Comparison of ENCODE assay signal across 17 cellular contexts in genomic region chr1:84377480-84378095, GRCh38. TPM values are rescaled to one million over a fixed set of nuclear protein-coding genes. Genes with fewer than 3 reads are reported as not detected.
DNase-seq lines count a peak whose midpoint lies in the region; ATAC-seq and TF ChIP-seq lines count a peak whose summit lies in the region.
"Had no signal": no experiment of that assay in that cellular context is flagged by ENCODE, and none has a peak within 500 bp of the region (broad histone marks: within the 10 kb centered on the region; RNA-seq: fewer than 3 reads in every experiment).

No MANE protein-coding gene starts in this region.

- H3K36me3 ChIP-seq in prostate gland, result no peaks in the 10 kb centered on the region
- no peaks in the 10 kb centered on the region for H3K36me3 ChIP-seq in sigmoid colon

- H3K9me3 Mint-ChIP-seq in brain, result no peaks in the 10 kb centered on the region
- H3K9me3 Mint-ChIP-seq: activated T-cell treated with anti-CD3 and anti-CD28 coated beads, Interleukin-2, amount 50 U/mL, for 72 hours; memory B cell had no signal

- no peaks in the 10 kb centered on the region for H3K36me3 Mint-ChIP-seq in brain
- H3K36me3 Mint-ChIP-seq: memory B cell had no signal

- ATAC-seq in GM19324 (IDR thresholded peaks at IDR 0.05; ENCODE audit: low FRiP score, unreplicated experiment), result no peak
- ATAC-seq: activated T-cell treated with anti-CD3 and anti-CD28 coated beads, Interleukin-2, amount 50 U/mL, for 72 hours had no signal

- H3K4me3 ChIP-seq in prostate gland (no peak overlapping the region), sigmoid colon (no peak overlapping the region)

- TF ChIP-seq EP300 in sigmoid colon (IDR thresholded peaks at IDR 0.05), result no peak

- DNase-seq in AG08396 (ENCODE audit: low spot score) (peak; percentile 37), LHCN-M2 (ENCODE audit: low read depth) (peak; percentile 56), iris pigment epithelial cell (ENCODE audit: low read depth) (peak; percentile 91), prostate gland (ENCODE audit: low spot score) (no peak), sigmoid colon (no peak), RPMI8226 (no peak)
- DNase-seq: activated T-cell treated with anti-CD3 and anti-CD28 coated beads, Interleukin-2, amount 50 U/mL, for 72 hours; trophoblast cell had no signal

- no peak overlapping the region for H3K27ac ChIP-seq in prostate gland
- no peak overlapping the region for H3K27ac ChIP-seq in sigmoid colon
- H3K27ac ChIP-seq: C4-2B, KMS-11, RWPE1 had no signal

- H3K4me1 ChIP-seq in prostate gland (replicated peaks) (no peaks in the 10 kb centered on the region), sigmoid colon (peaks cover 0 to 34% (median 13%) of the 10 kb centered on the region in 4 donors)

- WGBS in prostate gland, result 43% methylated on average over 3 of the region's 3 CpGs
- 56 to 67% methylated on average over 3 of the region's 3 CpGs for WGBS in sigmoid colon, 2 donors

- TF ChIP-seq POLR2A in prostate gland (IDR thresholded peaks at IDR 0.05), result no peak
- TF ChIP-seq POLR2A in sigmoid colon (IDR thresholded peaks at IDR 0.05), result no peak

- H3K27me3 ChIP-seq in prostate gland (replicated peaks; ENCODE audit: insufficient read depth) (no peaks in the 10 kb centered on the region), sigmoid colon (no peaks in the 10 kb centered on the region)

- intact Hi-C loops in prostate gland (cut with DNase I), result no loop called here
- intact Hi-C loops in sigmoid colon (cut with DNase I), result no loop called here

- H3K27me3 Mint-ChIP-seq in brain, result peaks cover 4% of the 10 kb centered on the region

- H3K9me3 ChIP-seq in prostate gland, result no peaks in the 10 kb centered on the region
- no peaks in the 10 kb centered on the region for H3K9me3 ChIP-seq in sigmoid colon

- peak overlapping the region in 3 of 5 experiments; percentile 28 to 58 (median 52) for H3K27ac Mint-ChIP-seq in brain
- H3K27ac Mint-ChIP-seq: activated T-cell treated with anti-CD3 and anti-CD28 coated beads, Interleukin-2, amount 50 U/mL, for 72 hours; memory B cell had no signal

- no peak for TF ChIP-seq CTCF in brain (conservative IDR thresholded peaks at IDR 0.05)
- no peak for TF ChIP-seq CTCF in prostate gland (IDR thresholded peaks at IDR 0.05)
- no peak for TF ChIP-seq CTCF in sigmoid colon (IDR thresholded peaks at IDR 0.05)

- H3K4me3 Mint-ChIP-seq in brain, result no peak overlapping the region
- H3K4me3 Mint-ChIP-seq: activated T-cell treated with anti-CD3 and anti-CD28 coated beads, Interleukin-2, amount 50 U/mL, for 72 hours; memory B cell had no signal

- H3K4me1 Mint-ChIP-seq in brain, result peaks cover 30% of the 10 kb centered on the region
- H3K4me1 Mint-ChIP-seq: memory B cell had no signal

RNA-seq across cellular contexts. Expression of gene DNASE2B, which starts 20.7 kb away (rescaled TPM):
- total RNA-seq in LHCN-M2 (2014; rRNA removed), result not detected in 2 replicates
- polyA plus RNA-seq in LHCN-M2 (2012), result not detected
- not detected for polyA plus RNA-seq in brain (ENCODE audit: insufficient read depth, low read depth, low replicate concordance)
- 1 to 10 TPM in 1 of 2 donors, under 1 TPM in 1; 0.85 to 8.6 TPM for total RNA-seq in prostate gland
- total RNA-seq in sigmoid colon, result under 1 TPM in 1 of 4 donors, not detected in 3; 0.99 TPM
- polyA plus RNA-seq in sigmoid colon, result under 1 TPM in 1 of 3 donors, not detected in 2; 0.38 TPM
- total RNA-seq: activated T-cell treated with anti-CD3 and anti-CD28 coated beads, Interleukin-2, amount 50 U/mL, for 72 hours; chondrocyte; H1; posterior vena cava had no signal
- polyA plus RNA-seq: H1 had no signal

Comparison
In these comparisons a context has a peak if more than half of its experiments do, and no peak if none do; other contexts are left out.
1. DNase-seq: peak in AG08396 (single experiment), LHCN-M2 (single experiment) and iris pigment epithelial cell (single experiment); none in prostate gland (single experiment), sigmoid colon (single experiment) and RPMI8226 (single experiment).